ENCODE assay signal across 21 cellular contexts in genomic region chr5:172264814-172265213, GRCh38.
"Had no signal": no experiment of that assay in that cellular context is flagged by ENCODE, and none has a peak within 500 bp of the region (broad histone marks: within the 10 kb centered on the region; RNA-seq: fewer than 3 reads in every experiment).

No MANE protein-coding gene starts in this region.

- H3K9me3 ChIP-seq: colonic mucosa, neutrophil, psoas muscle, spleen, tibial artery had no signal

- H3K4me3 ChIP-seq: colonic mucosa, psoas muscle, spleen, tibial artery had no signal

- H3K36me3 ChIP-seq: colonic mucosa, neutrophil, tibial artery had no signal

- DNase-seq: colonic mucosa; dermis blood vessel endothelial cell; erythroblast; foreskin keratinocyte; head of caudate nucleus; hippocampal formation; kidney glomerular epithelial cell; mesendoderm; naive thymus-derived CD4-positive, alpha-beta T cell; nephron progenitor cell; psoas muscle; retina; spleen; stimulated activated CD4-positive, alpha-beta T cell treated with anti-CD3 and anti-CD28 coated beads, Interleukin-15, amount 100 ng/mL, for 24 hours; stimulated activated CD4-positive, alpha-beta T cell treated with anti-CD3 and anti-CD28 coated beads, Interleukin-1b, Interleukin-23, amount 100 ng/mL, for 48 hours; stimulated activated CD4-positive, alpha-beta T cell treated with anti-CD3 and anti-CD28 coated beads, Interleukin-4, amount 100 ng/mL, for 24 hours; tibial artery had no signal

- FAIRE-seq: endothelial cell of umbilical vein had no signal

- H3K27ac ChIP-seq: colonic mucosa, foreskin keratinocyte, neutrophil, psoas muscle, spleen, tibial artery had no signal

- ATAC-seq: foreskin keratinocyte; naive thymus-derived CD4-positive, alpha-beta T cell; psoas muscle; sciatic nerve; stimulated activated memory B cell treated with anti-CD40 and anti-IgM and Interleukin-4, amounts not matched to agents 10 μg/mL and 1 μg/mL and 100 μg/mL, for 72 hours had no signal

- H3K4me1 ChIP-seq: colonic mucosa, foreskin keratinocyte had no signal

- H3K27me3 ChIP-seq: colonic mucosa, foreskin keratinocyte, neutrophil, spleen, tibial artery had no signal
